ENCODE assay signal across 10 cellular contexts in genomic region chr2:197239434-197239833, GRCh38.
DNase-seq lines count a peak whose midpoint lies in the region; ATAC-seq and TF ChIP-seq lines count a peak whose summit lies in the region.
"Had no signal": no experiment of that assay in that cellular context is flagged by ENCODE, and none has a peak within 500 bp of the region (broad histone marks: within the 10 kb centered on the region; RNA-seq: fewer than 3 reads in every experiment).

No MANE protein-coding gene starts in this region.

- DNase-seq in activated naive CD4-positive, alpha-beta T cell treated with anti-CD3 and anti-CD28 coated beads, Interleukin-2, amount 50 U/mL, for 16 hours = no peak
- no peak for DNase-seq in activated CD4-positive, alpha-beta memory T cell treated with anti-CD3 and anti-CD28 coated beads, Interleukin-2, amount 10 ng/mL, durations not matched to agents 7 days and 5 days
- DNase-seq in transverse colon (no peak), dorsolateral prefrontal cortex (no peak), NCI-H345 (lab: John Stamatoyannopoulos, UW) (no peak), KBM-7 (no peak)

- no peak for TF ChIP-seq CTCF in transverse colon (IDR thresholded peaks at IDR 0.05)
- TF ChIP-seq CTCF in dorsolateral prefrontal cortex (IDR thresholded peaks at IDR 0.05 in 54 of 56, conservative IDR thresholded peaks at IDR 0.05 in 2 of 56; ENCODE audit: low read depth in 1 of 56, partially characterized antibody in 56 of 56) = no peak

- in situ Hi-C loops in transverse colon (cut with MboI; ENCODE audit: low pct_ligation_motif_present in 1 of 4, low pct_unique_long_range_greater_than_20kb in 1 of 4, low sequenced_read_pairs in 3 of 4) = no loop called here
- in situ Hi-C loops in KBM-7 (cut with MboI; ENCODE audit: low pct_unique_long_range_greater_than_20kb, low sequenced_read_pairs) = no loop called here

- H3K4me3 ChIP-seq in transverse colon (peak overlapping the region in 1 of 4 donors; percentile 9), dorsolateral prefrontal cortex (no peak overlapping the region)
- H3K4me3 ChIP-seq: SJSA1 had no signal

- 39 to 56% methylated on average over 1 to 2 of the region's 2 CpGs for WGBS in transverse colon (ENCODE audit: low coverage in 1 of 2), 2 donors

- no peaks in the 10 kb centered on the region for H3K9me3 ChIP-seq in transverse colon
- H3K9me3 ChIP-seq: SJSA1 had no signal

- H3K27ac Mint-ChIP-seq in activated naive CD4-positive, alpha-beta T cell treated with anti-CD3 and anti-CD28 coated beads, Interleukin-2, amount 50 U/mL, for 24 hours = peak overlapping the region; percentile 98
- peak overlapping the region; percentile 89 for H3K27ac Mint-ChIP-seq in activated CD4-positive, alpha-beta memory T cell treated with anti-CD3 and anti-CD28 coated beads, Interleukin-2, amount 10 ng/mL, durations not matched to agents 7 days and 5 days

- CTCF ChIA-PET in activated CD4-positive, alpha-beta memory T cell treated with anti-CD3 and anti-CD28 coated beads, Interleukin-2, amount 10 ng/mL, durations not matched to agents 7 days and 5 days (lab: Charles Lee) = interaction anchor here (0.9 to 1.2 kb wide), 2 partner anchors 18 to 40 kb away, joined by 3 to 4 read pairs; no protein-coding TSS in a partner anchor

- H3K27me3 Mint-ChIP-seq in activated naive CD4-positive, alpha-beta T cell treated with anti-CD3 and anti-CD28 coated beads, Interleukin-2, amount 50 U/mL, for 24 hours = no peaks in the 10 kb centered on the region
- no peaks in the 10 kb centered on the region for H3K27me3 Mint-ChIP-seq in activated CD4-positive, alpha-beta memory T cell treated with anti-CD3 and anti-CD28 coated beads, Interleukin-2, amount 10 ng/mL, durations not matched to agents 7 days and 5 days

- TF ChIP-seq POLR2A in transverse colon (IDR thresholded peaks at IDR 0.05) = no peak

- intact Hi-C loops in transverse colon (cut with DNase I; ENCODE audit: low total_unique reads) = no loop called here
- intact Hi-C loops in dorsolateral prefrontal cortex (cut with DNase I) = loop anchor here in 1 of 2 donors (5.0 kb wide), 1 partner anchor 68 kb away; no protein-coding TSS in a partner anchor

- POLR2A ChIA-PET in activated CD4-positive, alpha-beta memory T cell treated with anti-CD3 and anti-CD28 coated beads, Interleukin-2, amount 10 ng/mL, durations not matched to agents 7 days and 5 days (lab: Charles Lee) = interaction anchor here (0.7 to 5.9 kb wide), 9 partner anchors 8 to 68 kb away, joined by 3 to 122 read pairs (median 4); partner anchors contain the start of gene ANKRD44

- H3K27ac ChIP-seq in transverse colon (peak overlapping the region; percentile 55 to 61 (median 57)), dorsolateral prefrontal cortex (peak overlapping the region in 20 of 59 donors; percentile 0 to 63 (median 37))
- H3K27ac ChIP-seq: C4-2B, SJSA1 had no signal

- H3K36me3 ChIP-seq in transverse colon = no peaks in the 10 kb centered on the region
- H3K36me3 ChIP-seq: SJSA1 had no signal

- peak; percentile 45 for ATAC-seq in HG03103 (IDR thresholded peaks at IDR 0.05; ENCODE audit: low read depth, unreplicated experiment)

- H3K27me3 ChIP-seq in transverse colon (no peaks in the 10 kb centered on the region), dorsolateral prefrontal cortex (no peaks in the 10 kb centered on the region)
- H3K27me3 ChIP-seq: SJSA1 had no signal

- peaks cover 87% of the 10 kb centered on the region for H3K4me1 Mint-ChIP-seq in activated naive CD4-positive, alpha-beta T cell treated with anti-CD3 and anti-CD28 coated beads, Interleukin-2, amount 50 U/mL, for 24 hours
- H3K4me1 Mint-ChIP-seq in activated CD4-positive, alpha-beta memory T cell treated with anti-CD3 and anti-CD28 coated beads, Interleukin-2, amount 10 ng/mL, durations not matched to agents 7 days and 5 days = peaks cover 85% of the 10 kb centered on the region

- no peaks in the 10 kb centered on the region for H3K9me3 Mint-ChIP-seq in activated naive CD4-positive, alpha-beta T cell treated with anti-CD3 and anti-CD28 coated beads, Interleukin-2, amount 50 U/mL, for 24 hours
- no peaks in the 10 kb centered on the region for H3K9me3 Mint-ChIP-seq in activated CD4-positive, alpha-beta memory T cell treated with anti-CD3 and anti-CD28 coated beads, Interleukin-2, amount 10 ng/mL, durations not matched to agents 7 days and 5 days

- no peak for TF ChIP-seq EP300 in transverse colon (IDR thresholded peaks at IDR 0.05; ENCODE audit: low read depth)

- H3K36me3 Mint-ChIP-seq in activated naive CD4-positive, alpha-beta T cell treated with anti-CD3 and anti-CD28 coated beads, Interleukin-2, amount 50 U/mL, for 24 hours = no peaks in the 10 kb centered on the region
- H3K36me3 Mint-ChIP-seq in activated CD4-positive, alpha-beta memory T cell treated with anti-CD3 and anti-CD28 coated beads, Interleukin-2, amount 10 ng/mL, durations not matched to agents 7 days and 5 days (ENCODE audit: low read depth) = peaks cover 48% of the 10 kb centered on the region

- peak overlapping the region; percentile 88 for H3K4me3 Mint-ChIP-seq in activated naive CD4-positive, alpha-beta T cell treated with anti-CD3 and anti-CD28 coated beads, Interleukin-2, amount 50 U/mL, for 24 hours
- peak overlapping the region; percentile 73 for H3K4me3 Mint-ChIP-seq in activated CD4-positive, alpha-beta memory T cell treated with anti-CD3 and anti-CD28 coated beads, Interleukin-2, amount 10 ng/mL, durations not matched to agents 7 days and 5 days

- peaks cover 0 to 39% (median 9%) of the 10 kb centered on the region in 4 donors for H3K4me1 ChIP-seq in transverse colon
